In the genomic region with DNA sequence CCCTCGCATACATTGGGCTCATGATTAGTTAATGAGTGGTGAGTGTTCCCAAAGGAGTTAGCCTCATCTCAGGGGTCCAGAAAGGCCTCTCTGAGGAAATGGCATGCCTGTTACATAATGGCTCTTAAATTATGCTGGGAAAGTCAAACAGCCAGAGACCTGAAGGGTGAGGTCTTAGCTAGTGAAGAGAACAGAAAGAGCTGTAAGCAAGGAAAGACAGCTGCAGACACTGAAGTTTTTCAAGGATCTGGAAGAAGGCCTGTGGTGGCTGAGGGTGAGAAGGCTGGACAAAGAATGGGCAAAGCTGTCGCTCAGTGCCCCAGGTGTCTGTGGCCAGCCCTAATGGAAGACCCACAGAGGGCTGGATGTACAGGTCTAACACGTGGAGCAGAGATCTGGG, we compare ENCODE assay signal across 22 cellular contexts. TPM values are rescaled to one million over a fixed set of nuclear protein-coding genes. Genes with fewer than 3 reads are reported as not detected.
DNase-seq lines count a peak whose midpoint lies in the region; ATAC-seq and TF ChIP-seq lines count a peak whose summit lies in the region.
"Had no signal": no experiment of that assay in that cellular context is flagged by ENCODE, and none has a peak within 500 bp of the region (broad histone marks: within the 10 kb centered on the region; RNA-seq: fewer than 3 reads in every experiment).

No MANE protein-coding gene starts in this region.

- H3K4me1 Mint-ChIP-seq in MCF 10A (ENCODE audit: insufficient read depth, unreplicated experiment) (peaks cover 30% of the 10 kb centered on the region), osteocyte (ENCODE audit: unreplicated experiment) (peaks cover 38% of the 10 kb centered on the region)

- no peak overlapping the region for H3K4me3 Mint-ChIP-seq in MCF 10A (ENCODE audit: unreplicated experiment)
- no peak overlapping the region for H3K4me3 Mint-ChIP-seq in osteocyte (ENCODE audit: unreplicated experiment)
- H3K4me3 Mint-ChIP-seq: activated CD8-positive, alpha-beta memory T cell treated with anti-CD3 and anti-CD28 coated beads, Interleukin-2, amount 10 ng/mL, durations not matched to agents 7 days and 5 days had no signal

- no peak overlapping the region for H3K4me2 ChIP-seq in mammary epithelial cell (ENCODE audit: insufficient read depth, low read depth, low read length)

- TF ChIP-seq CTCF in MCF 10A (IDR thresholded peaks at IDR 0.05; ENCODE audit: unreplicated experiment) (no peak), mammary epithelial cell (conservative IDR thresholded peaks at IDR 0.05 in 1 of 2, IDR thresholded peaks at IDR 0.05 in 1 of 2; ENCODE audit: extremely low read depth in 1 of 2, insufficient read depth in 1 of 2, low read depth in 1 of 2, low read length in 2 of 2) (no peak), coronary artery (IDR thresholded peaks at IDR 0.05) (no peak), osteocyte (IDR thresholded peaks at IDR 0.05) (no peak), transverse colon (IDR thresholded peaks at IDR 0.05) (no peak), Peyer's patch (IDR thresholded peaks at IDR 0.05) (no peak)

- CTCF ChIA-PET in MCF 10A (lab: Yijun Ruan, JAX) = interaction anchor here (1.1 kb wide), 1 partner anchor 35 kb away, joined by 7 read pairs; the partner anchor contains the start of gene PNPO
- CTCF ChIA-PET in mammary epithelial cell (lab: Charles Lee; ENCODE audit: low non-redundant PET) = no interaction called here

- DNase-seq in MCF 10A (ENCODE audit: unreplicated experiment) (no peak), mammary epithelial cell (no peak), coronary artery (ENCODE audit: low spot score) (no peak), osteocyte (ENCODE audit: extremely low spot score, unreplicated experiment) (no peak), transverse colon (no peak), Peyer's patch (no peak)
- DNase-seq in stimulated activated naive CD4-positive, alpha-beta T cell treated with Interleukin-2 at 50 U/mL for 16 hours (lab: John Stamatoyannopoulos, UW) = no peak
- DNase-seq: activated CD8-positive, alpha-beta memory T cell treated with anti-CD3 and anti-CD28 coated beads, Interleukin-2, amount 10 ng/mL, durations not matched to agents 7 days and 5 days; brain microvascular endothelial cell; C1 segment of cervical spinal cord; DMS79; H7; MG63; NCI-H1694; T-helper 9 cell had no signal

- H3K27ac Mint-ChIP-seq in MCF 10A (ENCODE audit: low read depth, unreplicated experiment) = peak overlapping the region; percentile 21
- peak overlapping the region; percentile 32 for H3K27ac Mint-ChIP-seq in osteocyte (ENCODE audit: unreplicated experiment)
- H3K27ac Mint-ChIP-seq: activated CD8-positive, alpha-beta memory T cell treated with anti-CD3 and anti-CD28 coated beads, Interleukin-2, amount 10 ng/mL, durations not matched to agents 7 days and 5 days had no signal

- no peak for TF ChIP-seq EP300 in transverse colon (IDR thresholded peaks at IDR 0.05; ENCODE audit: low read depth)

- H3K27me3 Mint-ChIP-seq in MCF 10A (ENCODE audit: insufficient read depth, unreplicated experiment) (no peaks in the 10 kb centered on the region), osteocyte (ENCODE audit: unreplicated experiment) (no peaks in the 10 kb centered on the region)
- H3K27me3 Mint-ChIP-seq: activated CD8-positive, alpha-beta memory T cell treated with anti-CD3 and anti-CD28 coated beads, Interleukin-2, amount 10 ng/mL, durations not matched to agents 7 days and 5 days had no signal

- H3K4me3 ChIP-seq in mammary epithelial cell (replicated peaks in 1 of 3; ENCODE audit: insufficient read depth in 1 of 3, low read depth in 2 of 3, low read length in 3 of 3) (no peak overlapping the region), coronary artery (no peak overlapping the region), transverse colon (no peak overlapping the region), Peyer's patch (no peak overlapping the region)
- H3K4me3 ChIP-seq: MG63, suprapubic skin had no signal

- H3K79me2 ChIP-seq in mammary epithelial cell (ENCODE audit: insufficient read depth, low read length) = peaks cover 22% of the 10 kb centered on the region

- H3K36me3 Mint-ChIP-seq in MCF 10A (ENCODE audit: insufficient read depth, unreplicated experiment) (peaks cover 21% of the 10 kb centered on the region), osteocyte (ENCODE audit: unreplicated experiment) (peaks cover 11% of the 10 kb centered on the region)

- H3K27ac ChIP-seq in mammary epithelial cell (ENCODE audit: insufficient read depth, low read depth, low read length) = no peak overlapping the region
- peak overlapping the region; percentile 76 to 95 for H3K27ac ChIP-seq in coronary artery
- peak overlapping the region; percentile 66 to 88 (median 79) for H3K27ac ChIP-seq in transverse colon
- peak overlapping the region in 2 of 4 donors; percentile 67 to 70 for H3K27ac ChIP-seq in Peyer's patch
- H3K27ac ChIP-seq: brain microvascular endothelial cell had no signal

- H4K20me1 ChIP-seq in mammary epithelial cell (ENCODE audit: insufficient read depth, low read length) = no peaks in the 10 kb centered on the region

- H3K9ac ChIP-seq in mammary epithelial cell (ENCODE audit: insufficient read depth, low read length) = no peak overlapping the region

- BruUV-seq in MCF 10A (replicated peaks; lab: Mats Ljungman, UMichigan) = no TSS peak
- no TSS peak for BruUV-seq in mammary epithelial cell (replicated peaks; lab: Mats Ljungman, UMichigan)

- no peaks in the 10 kb centered on the region for H3K9me3 ChIP-seq in mammary epithelial cell (replicated peaks; ENCODE audit: insufficient read depth, low read length)
- H3K9me3 ChIP-seq in transverse colon = no peaks in the 10 kb centered on the region
- H3K9me3 ChIP-seq in Peyer's patch = no peaks in the 10 kb centered on the region
- H3K9me3 ChIP-seq: MG63, suprapubic skin had no signal

- POLR2A ChIA-PET in MCF 10A (lab: Yijun Ruan, JAX) = interaction anchor here (0.7 to 2.1 kb wide), 4 partner anchors 17 to 260 kb away, joined by 3 to 12 read pairs (median 5); partner anchors contain the start of genes LRRC46 and MRPL10

- H3K9me3 Mint-ChIP-seq in MCF 10A (ENCODE audit: unreplicated experiment) (no peaks in the 10 kb centered on the region), osteocyte (ENCODE audit: unreplicated experiment) (no peaks in the 10 kb centered on the region)

- H2AFZ ChIP-seq in mammary epithelial cell (ENCODE audit: low read depth, low read length) = no peak overlapping the region

- H3K27me3 ChIP-seq in mammary epithelial cell (ENCODE audit: insufficient read depth, low read length) (no peaks in the 10 kb centered on the region), transverse colon (no peaks in the 10 kb centered on the region), Peyer's patch (no peaks in the 10 kb centered on the region)
- H3K27me3 ChIP-seq: brain microvascular endothelial cell, MG63, suprapubic skin had no signal

- in situ Hi-C loops in mammary epithelial cell (cut with MboI; ENCODE audit: low sequenced_read_pairs in 2 of 2) = no loop called here
- in situ Hi-C loops in transverse colon (cut with MboI; ENCODE audit: low pct_ligation_motif_present in 1 of 4, low pct_unique_long_range_greater_than_20kb in 1 of 4, low sequenced_read_pairs in 3 of 4) = no loop called here

- TF ChIP-seq POLR2A in transverse colon (IDR thresholded peaks at IDR 0.05) (no peak), Peyer's patch (IDR thresholded peaks at IDR 0.05) (no peak)

- H3K4me1 ChIP-seq in mammary epithelial cell (ENCODE audit: insufficient read depth, low read length) (peaks cover 16% of the 10 kb centered on the region), transverse colon (peaks cover 19 to 41% (median 21%) of the 10 kb centered on the region in 4 donors), Peyer's patch (peaks cover 0 to 7% (median 0%) of the 10 kb centered on the region in 4 donors)

- WGBS in mammary epithelial cell (ENCODE audit: low coverage, missing lambda C conversion rate) = 65% methylated on average over 3 of the region's 3 CpGs
- 90 to 100% methylated on average over 1 to 3 of the region's 3 CpGs for WGBS in transverse colon (ENCODE audit: low coverage in 1 of 2), 2 donors

- intact Hi-C loops in MCF 10A (cut with micrococcal nuclease) = no loop called here
- intact Hi-C loops in mammary epithelial cell (cut with micrococcal nuclease) = no loop called here
- intact Hi-C loops in transverse colon (cut with DNase I; ENCODE audit: low total_unique reads) = no loop called here

- no peaks in the 10 kb centered on the region for H3K36me3 ChIP-seq in mammary epithelial cell (ENCODE audit: insufficient read depth, low read length)
- no peaks in the 10 kb centered on the region for H3K36me3 ChIP-seq in transverse colon
- H3K36me3 ChIP-seq in Peyer's patch = no peaks in the 10 kb centered on the region
- H3K36me3 ChIP-seq: brain microvascular endothelial cell, suprapubic skin had no signal

- no peak for ATAC-seq in GM21737 (IDR thresholded peaks at IDR 0.05; ENCODE audit: unreplicated experiment)
- ATAC-seq: activated CD8-positive, alpha-beta memory T cell treated with anti-CD3 and anti-CD28 coated beads, Interleukin-2, amount 10 ng/mL, durations not matched to agents 7 days and 5 days had no signal

- dilution Hi-C loops in mammary epithelial cell (cut with HindIII; ENCODE audit: low sequenced_read_pairs) = no loop called here

RNA-seq across cellular contexts. Expression of gene SP2, which starts 10.4 kb away (rescaled TPM):
- 11.9 and 15.1 TPM in 2 replicates for total RNA-seq in MCF 10A (2022)
- 10 to 100 TPM in 1 of 2 donors, 1 to 10 TPM in 1; 1.5 to 14.9 TPM for total RNA-seq in mammary epithelial cell
- polyA plus RNA-seq in mammary epithelial cell = 3.9 TPM
- 2.3 TPM for polyA minus RNA-seq in mammary epithelial cell
- 19.9 and 20.7 TPM in 2 replicates for total RNA-seq in osteocyte
- total RNA-seq in transverse colon = 10 to 100 TPM in 3 of 4 donors, 1 to 10 TPM in 1; 8.3 to 22.1 (median 17.4) TPM
- 10 to 100 TPM in 3 of 4 donors, 1 to 10 TPM in 1; 8.6 to 29.7 (median 16.6) TPM for total RNA-seq in Peyer's patch

RNA-seq across cellular contexts. Expression of gene PNPO, which starts 34.9 kb away (rescaled TPM):
- 56.8 and 58.4 TPM in 2 replicates for total RNA-seq in MCF 10A (2022)
- total RNA-seq in mammary epithelial cell = 10 to 100 TPM; 63.5 to 89.5 TPM
- 62.4 TPM for polyA plus RNA-seq in mammary epithelial cell
- polyA minus RNA-seq in mammary epithelial cell = 78.2 TPM
- total RNA-seq in osteocyte = 9.0 and 9.2 TPM in 2 replicates
- 10 to 100 TPM in 3 of 4 donors, 1 to 10 TPM in 1; 7.4 to 83.8 (median 31.6) TPM for total RNA-seq in transverse colon
- total RNA-seq in Peyer's patch = 100 to 1,000 TPM in 1 of 4 donors, 10 to 100 TPM in 3; 23.9 to 103 (median 64.6) TPM

RNA-seq across cellular contexts. Expression of gene PRR15L, which starts 51.2 kb away (rescaled TPM):
- not detected in 2 replicates for total RNA-seq in MCF 10A (2022)
- under 1 TPM; 0.33 to 0.50 TPM for total RNA-seq in mammary epithelial cell
- 0.74 TPM for polyA plus RNA-seq in mammary epithelial cell
- polyA minus RNA-seq in mammary epithelial cell = not detected
- total RNA-seq in osteocyte = not detected in 2 replicates
- total RNA-seq in transverse colon = 100 to 1,000 TPM; 111 to 230 (median 182) TPM
- total RNA-seq in Peyer's patch = 100 to 1,000 TPM in 3 of 4 donors, 10 to 100 TPM in 1; 88.3 to 358 (median 288) TPM
- total RNA-seq: A172; activated CD8-positive, alpha-beta memory T cell treated with anti-CD3 and anti-CD28 coated beads, Interleukin-2, amount 10 ng/mL, durations not matched to agents 7 days and 5 days; fibroblast of villous mesenchyme; NCI-H460; SK-MEL-5 had no signal
- polyA plus RNA-seq: neural cell had no signal

RNA-seq across cellular contexts. Expression of gene SP6, which starts 55.5 kb away (rescaled TPM):
- total RNA-seq in MCF 10A (2022) (1.2 and 1.5 TPM in 2 replicates), mammary epithelial cell (10 to 100 TPM in 1 of 2 donors, 1 to 10 TPM in 1; 4.2 to 15.1 TPM), osteocyte (0.16 TPM in 1 of 2 replicates, not detected in the other), transverse colon (1 to 10 TPM in 3 of 4 donors, under 1 TPM in 1; 0.40 to 5.9 (median 4.9) TPM), Peyer's patch (10 to 100 TPM in 2 of 4 donors, 1 to 10 TPM in 2; 3.3 to 27.0 (median 16.6) TPM)
- 4.6 TPM for polyA plus RNA-seq in mammary epithelial cell
- polyA minus RNA-seq in mammary epithelial cell = 7.7 TPM

Comparison
In these comparisons a context has a peak if more than half of its experiments do, and no peak if none do; other contexts are left out.
1. RNA of gene PRR15L, which starts 51.2 kb away (total RNA-seq): 88.3 to 358 TPM in Peyer's patch and 111 to 230 TPM in transverse colon; 0.33 to 0.50 TPM in mammary epithelial cell, not detected in MCF 10A and not detected in osteocyte; every median in the first group is over 10 times any median in the second.